In the genomic region with DNA sequence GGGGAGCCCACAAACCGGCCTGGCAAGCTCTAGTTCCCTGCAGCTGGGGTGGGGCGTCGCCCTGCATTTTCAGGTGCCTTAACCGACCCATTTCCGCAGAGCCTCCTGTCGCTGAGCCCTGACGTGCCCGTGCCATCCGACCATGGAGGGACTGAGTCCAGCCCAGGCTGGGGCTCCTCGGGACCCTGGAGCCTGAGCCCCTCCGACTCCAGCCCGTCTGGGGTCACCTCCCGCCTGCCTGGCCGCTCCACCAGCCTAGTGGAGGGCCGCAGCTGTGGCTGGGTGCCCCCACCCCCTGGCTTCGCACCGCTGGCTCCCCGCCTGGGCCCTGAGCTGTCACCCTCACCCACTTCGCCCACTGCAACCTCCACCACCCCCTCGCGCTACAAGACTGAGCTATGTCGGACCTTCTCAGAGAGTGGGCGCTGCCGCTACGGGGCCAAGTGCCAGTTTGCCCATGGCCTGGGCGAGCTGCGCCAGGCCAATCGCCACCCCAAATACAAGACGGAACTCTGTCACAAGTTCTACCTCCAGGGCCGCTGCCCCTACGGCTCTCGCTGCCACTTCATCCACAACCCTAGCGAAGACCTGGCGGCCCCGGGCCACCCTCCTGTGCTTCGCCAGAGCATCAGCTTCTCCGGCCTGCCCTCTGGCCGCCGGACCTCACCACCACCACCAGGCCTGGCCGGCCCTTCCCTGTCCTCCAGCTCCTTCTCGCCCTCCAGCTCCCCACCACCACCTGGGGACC, we compare ENCODE assay signal across 1 cellular context.
A peak's percentile ranks its signal among the peaks of the same experiment; 100 is the strongest.
TF ChIP-seq lines count a peak whose summit lies in the region.

No MANE protein-coding gene starts in this region.

TF ChIP-seq in H1, 55 proteins besides CTCF, POLR2A, EP300 and RAD21:
- peak; percentile 16; the same call in 1 of the 2 replicates for TF ChIP-seq POLR2AphosphoS5 (IDR thresholded peaks at IDR 0.05; ENCODE audit: low read depth, low read length)
- no peak for TF ChIP-seq CREB1 (IDR thresholded peaks at IDR 0.05)
- TF ChIP-seq KDM4A (IDR thresholded peaks at IDR 0.05; ENCODE audit: low read depth, low read length, severe bottlenecking): no peak
- TF ChIP-seq, protein P1, sequence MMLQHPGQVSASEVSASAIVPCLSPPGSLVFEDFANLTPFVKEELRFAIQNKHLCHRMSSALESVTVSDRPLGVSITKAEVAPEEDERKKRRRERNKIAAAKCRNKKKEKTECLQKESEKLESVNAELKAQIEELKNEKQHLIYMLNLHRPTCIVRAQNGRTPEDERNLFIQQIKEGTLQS (IDR thresholded peaks at IDR 0.05; ENCODE audit: insufficient read depth, low read depth, low read length): no peak
